Comparison of ENCODE assay signal across 24 cellular contexts in genomic region chr9:136289651-136290507, GRCh38. TPM values are rescaled to one million over a fixed set of nuclear protein-coding genes. Genes with fewer than 3 reads are reported as not detected.
A peak's percentile ranks its signal among the peaks of the same experiment; 100 is the strongest.
DNase-seq lines count a peak whose midpoint lies in the region; ATAC-seq and TF ChIP-seq lines count a peak whose summit lies in the region.
"Had no signal": no experiment of that assay in that cellular context is flagged by ENCODE, and none has a peak within 500 bp of the region (broad histone marks: within the 10 kb centered on the region; RNA-seq: fewer than 3 reads in every experiment).

No MANE protein-coding gene starts in this region.

- H3K27ac ChIP-seq in BLaER1: 0 out of 2 replicates have a peak overlapping the region, but pooled peaks have one; percentile 4
- no peak overlapping the region; the same call in 1 of the 2 replicates for H3K27ac ChIP-seq in HCT116 (ENCODE audit: low read depth, low read length)
- H3K27ac ChIP-seq in PC-3 (ENCODE audit: low read length): no peak overlapping the region
- H3K27ac ChIP-seq in SK-N-SH (ENCODE audit: low read depth in 2 of 2, low read length in 1 of 2): no peak overlapping the region
- H3K27ac ChIP-seq: epithelial cell of prostate, GM23248, ovary, spleen, thoracic aorta, vagina had no signal

- 71% methylated on average over 14 of the region's 30 CpGs for WGBS in SK-N-SH (ENCODE audit: low lambda C conversion rate)

- no peaks in the 10 kb centered on the region for H4K20me1 ChIP-seq in BLaER1
- no peaks in the 10 kb centered on the region for H4K20me1 ChIP-seq in HCT116 (ENCODE audit: insufficient read depth)
- H4K20me1 ChIP-seq in PC-3 (ENCODE audit: low read length): no peaks in the 10 kb centered on the region
- no peaks in the 10 kb centered on the region for H4K20me1 ChIP-seq in SK-N-SH (ENCODE audit: insufficient read depth)

- H3F3A ChIP-seq in PC-3 (ENCODE audit: low read length, unreplicated experiment) (no peaks in the 10 kb centered on the region), SK-N-SH (replicated peaks; ENCODE audit: insufficient read depth) (peaks cover 8% of the 10 kb centered on the region)

- H3K9me2 ChIP-seq in HCT116 (ENCODE audit: insufficient read depth): no peaks in the 10 kb centered on the region
- no peaks in the 10 kb centered on the region for H3K9me2 ChIP-seq in PC-3 (replicated peaks; ENCODE audit: low read length)
- H3K9me2 ChIP-seq in SK-N-SH: no peaks in the 10 kb centered on the region

- intact Hi-C loops in HCT116 (cut with micrococcal nuclease) (loop anchor here (10.0 kb wide), 1 partner anchor 325 kb away; the partner anchor contains the start of gene UBAC1), PC-3 (cut with micrococcal nuclease) (no loop called here)

- H3K9ac ChIP-seq in BLaER1 (no peak overlapping the region), HCT116 (ENCODE audit: low read length) (peak overlapping the region; percentile 20; the same call in 1 of the 2 replicates), PC-3 (ENCODE audit: low read length) (no peak overlapping the region), iPS-15b (ENCODE audit: low read depth, low read length) (peak overlapping the region; percentile 12), SK-N-SH (no peak overlapping the region)
- H3K9ac ChIP-seq: GM23248 had no signal

- ATAC-seq in HCT116 (peak; percentile 88), PC-3 (no peak), HG03439 (IDR thresholded peaks at IDR 0.05; ENCODE audit: unreplicated experiment) (no peak)
- ATAC-seq: activated naive CD8-positive, alpha-beta T cell treated with anti-CD3 and anti-CD28 coated beads, Interleukin-2, amount 50 U/mL, for 24 hours; natural killer cell treated with Interleukin-12 subunit alpha and Interleukin-12 subunit beta and Interleukin-15 and Interleukin-18, amount 100 ng/mL, for 72 hours; stimulated activated naive B cell treated with anti-CD40 and anti-IgM and Interleukin-4, amounts not matched to agents 10 μg/mL and 1 μg/mL and 100 μg/mL, for 72 hours; T-cell had no signal

- BruUV-seq in HCT116 (replicated peaks; lab: Mats Ljungman, UMichigan) (no TSS peak), PC-3 (replicated peaks; lab: Mats Ljungman, UMichigan) (no TSS peak)

- no peak for TF ChIP-seq EP300 in SK-N-SH (IDR thresholded peaks at IDR 0.05; ENCODE audit: borderline replicate concordance in 1 of 2, low read depth in 1 of 2, low read length in 1 of 2)

- H3K27me3 ChIP-seq in BLaER1: no peaks in the 10 kb centered on the region
- no peaks in the 10 kb centered on the region for H3K27me3 ChIP-seq in HCT116 (ENCODE audit: insufficient read depth, low read length)
- no peaks in the 10 kb centered on the region for H3K27me3 ChIP-seq in PC-3 (ENCODE audit: low read length)
- no peaks in the 10 kb centered on the region for H3K27me3 ChIP-seq in iPS-15b (ENCODE audit: control insufficient read depth, insufficient read depth, low read length)
- peaks cover 42% of the 10 kb centered on the region for H3K27me3 ChIP-seq in SK-N-SH (ENCODE audit: insufficient read depth)
- H3K27me3 ChIP-seq: ovary, vagina had no signal

- H3K79me2 ChIP-seq in HCT116 (ENCODE audit: insufficient read depth, low read length) (no peaks in the 10 kb centered on the region), PC-3 (ENCODE audit: low read length) (no peaks in the 10 kb centered on the region), SK-N-SH (ENCODE audit: insufficient read depth) (no peaks in the 10 kb centered on the region)

- H2AFZ ChIP-seq in HCT116 (ENCODE audit: low read depth, low read length, poor library complexity, severe bottlenecking) (no peak overlapping the region), PC-3 (ENCODE audit: low read length) (no peak overlapping the region), SK-N-SH (ENCODE audit: low read depth) (no peak overlapping the region)
- H2AFZ ChIP-seq: GM23248 had no signal

- DNase-seq in HCT116 (ENCODE audit: low read depth, low spot score): no peak
- peak; percentile 6 for DNase-seq in PC-3
- no peak for DNase-seq in SK-N-SH
- DNase-seq in cortex of kidney (lab: John Stamatoyannopoulos, UW): no peak
- DNase-seq: activated effector memory CD4-positive, alpha-beta T cell treated with anti-CD3 and anti-CD28 coated beads, Interleukin-2, amount 50 U/mL, for 16 hours; activated naive CD8-positive, alpha-beta T cell treated with anti-CD3 and anti-CD28 coated beads, Interleukin-2, amount 50 U/mL, for 24 hours; CD4-positive, CD25-positive, alpha-beta regulatory T cell; cerebellar nuclear complex; DMS 273 treated with DMSO at 0.1 percent for 48 hours; GM23248; KBM-7; ovary; spleen; stimulated activated CD4-positive, alpha-beta T cell treated with anti-CD3 and anti-CD28 coated beads, Interleukin-4, amount 100 ng/mL, for 24 hours; stimulated activated naive B cell treated with anti-CD40 and anti-IgM and Interleukin-4, amounts not matched to agents 10 μg/mL and 1 μg/mL and 100 μg/mL, for 72 hours; T-cell had no signal

- no peak overlapping the region for H3K4me3 ChIP-seq in BLaER1
- H3K4me3 ChIP-seq in HCT116 (replicated peaks in 1 of 2; ENCODE audit: low read depth in 1 of 2, low read length in 2 of 2): no peak overlapping the region
- no peak overlapping the region for H3K4me3 ChIP-seq in PC-3 (ENCODE audit: low read length)
- no peak overlapping the region for H3K4me3 ChIP-seq in iPS-15b (ENCODE audit: low read depth, low read length)
- H3K4me3 ChIP-seq in SK-N-SH (ENCODE audit: low read depth in 2 of 2, low read length in 1 of 2): no peak overlapping the region
- H3K4me3 ChIP-seq: GM23248, ovary, spleen, thoracic aorta, vagina had no signal

- RAD21 ChIA-PET in HCT116 (lab: Charles Lee; ENCODE audit: low non-redundant PET in 1 of 2, low total read pairs in 2 of 2, uncharacterized antibody in 2 of 2, unreplicated experiment in 2 of 2): no interaction called here

- H3K4me2 ChIP-seq in BLaER1: no peak overlapping the region
- H3K4me2 ChIP-seq in HCT116 (ENCODE audit: low read length): peak overlapping the region; percentile 45
- no peak overlapping the region for H3K4me2 ChIP-seq in PC-3 (ENCODE audit: low read length)
- no peak overlapping the region for H3K4me2 ChIP-seq in SK-N-SH

- no peaks in the 10 kb centered on the region for H3K36me3 ChIP-seq in BLaER1
- no peaks in the 10 kb centered on the region for H3K36me3 ChIP-seq in HCT116 (ENCODE audit: control insufficient read depth in 1 of 2, insufficient read depth in 2 of 2, low read length in 2 of 2)
- H3K36me3 ChIP-seq in PC-3 (ENCODE audit: low read depth, low read length): no peaks in the 10 kb centered on the region
- no peaks in the 10 kb centered on the region for H3K36me3 ChIP-seq in iPS-15b (ENCODE audit: control insufficient read depth, insufficient read depth, low read length)
- no peaks in the 10 kb centered on the region for H3K36me3 ChIP-seq in SK-N-SH (replicated peaks in 1 of 2; ENCODE audit: control insufficient read depth in 1 of 2, insufficient read depth in 2 of 2, low read length in 1 of 2)
- H3K36me3 ChIP-seq: ovary, spleen, thoracic aorta, vagina had no signal

- TF ChIP-seq RAD21 in HCT116 (IDR thresholded peaks at IDR 0.05; ENCODE audit: low read depth) (no peak), SK-N-SH (IDR thresholded peaks at IDR 0.05; ENCODE audit: low read length) (no peak)

- H3K9me3 ChIP-seq in BLaER1 (no peaks in the 10 kb centered on the region), HCT116 (ENCODE audit: control insufficient read depth in 1 of 2, insufficient read depth in 1 of 2, low read depth in 1 of 2, low read length in 2 of 2) (peaks cover 0 to 5% of the 10 kb centered on the region in 2 experiments; a peak in 1 of 4 replicates), PC-3 (ENCODE audit: low read length) (no peaks in the 10 kb centered on the region), iPS-15b (ENCODE audit: control insufficient read depth, insufficient read depth, low read length) (no peaks in the 10 kb centered on the region), SK-N-SH (no peaks in the 10 kb centered on the region)
- H3K9me3 ChIP-seq: ovary, spleen, thoracic aorta, vagina had no signal

- H3K4me1 ChIP-seq in BLaER1 (peaks cover 12% of the 10 kb centered on the region), HCT116 (ENCODE audit: control insufficient read depth in 1 of 2, insufficient read depth in 2 of 2, low read length in 2 of 2) (peaks cover 8 to 15% of the 10 kb centered on the region in 2 experiments; a peak in 3 of 4 replicates), PC-3 (ENCODE audit: insufficient read depth, low read length) (no peaks in the 10 kb centered on the region), iPS-15b (ENCODE audit: control insufficient read depth, insufficient read depth, low read length) (no peaks in the 10 kb centered on the region), SK-N-SH (ENCODE audit: control insufficient read depth in 1 of 2, insufficient read depth in 2 of 2, low read depth in 1 of 2, low read length in 1 of 2) (peaks cover 0 to 21% of the 10 kb centered on the region in 2 experiments; a peak in 2 of 4 replicates)
- H3K4me1 ChIP-seq: spleen, vagina had no signal

- POLR2A ChIA-PET in HCT116 (lab: Charles Lee) (no interaction called here), PC-3 (lab: Charles Lee; ENCODE audit: unreplicated experiment) (no interaction called here), SK-N-SH (lab: Yijun Ruan, JAX) (no interaction called here)

- no peak for TF ChIP-seq POLR2A in HCT116 (IDR thresholded peaks at IDR 0.05; ENCODE audit: borderline replicate concordance, extremely low read depth, insufficient read depth, insufficient read length)

- TF ChIP-seq CTCF in HCT116 (IDR thresholded peaks at IDR 0.05 in 2 of 3, conservative IDR thresholded peaks at IDR 0.05 in 1 of 3; ENCODE audit: borderline replicate concordance in 1 of 3, insufficient read depth in 1 of 3, low read depth in 2 of 3, low read length in 2 of 3): peak in 2 of 3 experiments; percentile 36 to 42; a peak in 3 of 6 replicates
- TF ChIP-seq CTCF in PC-3 (conservative IDR thresholded peaks at IDR 0.05; ENCODE audit: low read depth, low read length): peak; percentile 26; the same call in 1 of the 2 replicates
- no peak for TF ChIP-seq CTCF in SK-N-SH (IDR thresholded peaks at IDR 0.05)

- CTCF ChIA-PET in HCT116 (lab: Charles Lee) (no interaction called here), PC-3 (lab: Charles Lee) (no interaction called here), SK-N-SH (lab: Yijun Ruan, JAX) (interaction anchor here (1.1 kb wide), 1 partner anchor 16 kb away, joined by 3 read pairs; no protein-coding TSS in a partner anchor)

RNA-seq across cellular contexts. Expression of gene CCDC187, which starts 14.0 kb away (rescaled TPM):
- total RNA-seq in HCT116 (2021; ENCODE audit: unreplicated experiment) (4.6 TPM), PC-3 (2014; rRNA removed) (0.04 TPM in 1 of 2 replicates, not detected in the other)
- polyA plus RNA-seq in HCT116 (2012): 1.2 and 1.5 TPM in 2 replicates
- polyA plus RNA-seq in SK-N-SH (2012; rRNA removed): not detected in 2 replicates
- polyA plus RNA-seq in SK-N-SH (2012; cell fraction: cytosol; rRNA removed): not detected in 2 replicates
- 0.02 TPM in 1 of 2 replicates, not detected in the other for polyA plus RNA-seq in SK-N-SH (2012; cell fraction: nucleus; rRNA removed)
- total RNA-seq: CD4-positive, CD25-positive, alpha-beta regulatory T cell; GM23248; natural killer cell treated with Interleukin-12 subunit alpha and Interleukin-12 subunit beta and Interleukin-15 and Interleukin-18, amount 100 ng/mL, for 72 hours; thoracic aorta; vagina had no signal
- polyA plus RNA-seq: CD4-positive, CD25-positive, alpha-beta regulatory T cell; GM23248; liver had no signal

RNA-seq across cellular contexts. Expression of gene GPSM1, which starts 37.5 kb away (rescaled TPM):
- 26.4 TPM for total RNA-seq in HCT116 (2021; ENCODE audit: unreplicated experiment)
- polyA plus RNA-seq in HCT116 (2012): 18.3 and 19.7 TPM in 2 replicates
- total RNA-seq in PC-3 (2014; rRNA removed): 26.9 and 27.8 TPM in 2 replicates
- polyA plus RNA-seq in SK-N-SH (2012; rRNA removed): 22.8 and 26.7 TPM in 2 replicates
- polyA plus RNA-seq in SK-N-SH (2012; cell fraction: cytosol; rRNA removed): 8.0 and 15.6 TPM in 2 replicates
- polyA plus RNA-seq in SK-N-SH (2012; cell fraction: nucleus; rRNA removed): 105 and 135 TPM in 2 replicates

RNA-seq across cellular contexts. Expression of gene QSOX2, which starts 44.3 kb away (rescaled TPM):
- 34.6 TPM for total RNA-seq in HCT116 (2021; ENCODE audit: unreplicated experiment)
- 18.1 and 23.6 TPM in 2 replicates for polyA plus RNA-seq in HCT116 (2012)
- 9.9 and 10.7 TPM in 2 replicates for total RNA-seq in PC-3 (2014; rRNA removed)
- polyA plus RNA-seq in SK-N-SH (2012; rRNA removed): 25.5 and 26.6 TPM in 2 replicates
- 20.2 and 23.7 TPM in 2 replicates for polyA plus RNA-seq in SK-N-SH (2012; cell fraction: cytosol; rRNA removed)
- polyA plus RNA-seq in SK-N-SH (2012; cell fraction: nucleus; rRNA removed): 31.2 and 37.5 TPM in 2 replicates

Comparison
In these comparisons a context has a peak if more than half of its experiments do, and no peak if none do; other contexts are left out.
1. H3K9ac ChIP-seq: peak in HCT116 (single experiment) and iPS-15b (single experiment); none in BLaER1 (single experiment), PC-3 (single experiment) and SK-N-SH (single experiment).